Comparison of ENCODE assay signal across 13 cellular contexts in genomic region chr10:21184216-21184615, GRCh38.
DNase-seq lines count a peak whose midpoint lies in the region; ATAC-seq and TF ChIP-seq lines count a peak whose summit lies in the region.
"Had no signal": no experiment of that assay in that cellular context is flagged by ENCODE, and none has a peak within 500 bp of the region (broad histone marks: within the 10 kb centered on the region; RNA-seq: fewer than 3 reads in every experiment).

No MANE protein-coding gene starts in this region.

- H3K4me3 ChIP-seq in fibroblast of villous mesenchyme (ENCODE audit: low read depth, low read length): no peak overlapping the region
- H3K4me3 ChIP-seq: testis had no signal

- H3K4me1 Mint-ChIP-seq in activated naive CD8-positive, alpha-beta T cell treated with anti-CD3 and anti-CD28 coated beads, Interleukin-2, amount 50 U/mL, for 24 hours: no peaks in the 10 kb centered on the region
- H3K4me1 Mint-ChIP-seq: activated B cell treated with CpG ODN at 0.5 μM for 24 hours had no signal

- peak; percentile 6 for DNase-seq in NCI-H1436 (lab: John Stamatoyannopoulos, UW)
- no peak for DNase-seq in NCI-H1436 treated with DMSO at 0.1 percent for 48 hours (lab: John Stamatoyannopoulos, UW)
- DNase-seq in SHP77 (lab: John Stamatoyannopoulos, UW): peak; percentile 19 to 41
- peak; percentile 6 for DNase-seq in fibroblast of villous mesenchyme (ENCODE audit: low read depth)
- DNase-seq in effector CD4-positive, alpha-beta T cell: no peak
- no peak for DNase-seq in activated naive CD8-positive, alpha-beta T cell treated with anti-CD3 and anti-CD28 coated beads, Interleukin-2, amount 50 U/mL, for 24 hours
- DNase-seq: ACHN, activated B cell treated with CpG ODN at 0.5 μM for 24 hours, amygdala, HFFc6, testis had no signal

- no peak for TF ChIP-seq CTCF in fibroblast of villous mesenchyme (IDR thresholded peaks at IDR 0.05; ENCODE audit: insufficient read depth, low read depth, low read length)

- no peak for ATAC-seq in GM21515 (IDR thresholded peaks at IDR 0.05; ENCODE audit: unreplicated experiment)
- no peak for ATAC-seq in activated naive CD8-positive, alpha-beta T cell treated with anti-CD3 and anti-CD28 coated beads, Interleukin-2, amount 50 U/mL, for 24 hours
- no peak for ATAC-seq in GM21423 (IDR thresholded peaks at IDR 0.05; ENCODE audit: unreplicated experiment)

- H3K27me3 Mint-ChIP-seq in activated naive CD8-positive, alpha-beta T cell treated with anti-CD3 and anti-CD28 coated beads, Interleukin-2, amount 50 U/mL, for 24 hours: no peaks in the 10 kb centered on the region
- H3K27me3 Mint-ChIP-seq: activated B cell treated with CpG ODN at 0.5 μM for 24 hours had no signal

- peaks cover 4% of the 10 kb centered on the region for H3K9me3 Mint-ChIP-seq in activated naive CD8-positive, alpha-beta T cell treated with anti-CD3 and anti-CD28 coated beads, Interleukin-2, amount 50 U/mL, for 24 hours
- H3K9me3 Mint-ChIP-seq: HFFc6 had no signal

- no peaks in the 10 kb centered on the region for H3K36me3 Mint-ChIP-seq in activated naive CD8-positive, alpha-beta T cell treated with anti-CD3 and anti-CD28 coated beads, Interleukin-2, amount 50 U/mL, for 24 hours (ENCODE audit: low read depth)

- H3K27ac Mint-ChIP-seq in activated naive CD8-positive, alpha-beta T cell treated with anti-CD3 and anti-CD28 coated beads, Interleukin-2, amount 50 U/mL, for 24 hours: no peak overlapping the region
- H3K27ac Mint-ChIP-seq: activated B cell treated with CpG ODN at 0.5 μM for 24 hours, HFFc6 had no signal

- no peak overlapping the region for H3K4me3 Mint-ChIP-seq in activated naive CD8-positive, alpha-beta T cell treated with anti-CD3 and anti-CD28 coated beads, Interleukin-2, amount 50 U/mL, for 24 hours
- H3K4me3 Mint-ChIP-seq: activated B cell treated with CpG ODN at 0.5 μM for 24 hours, HFFc6 had no signal

Comparison
In these comparisons a context has a peak if more than half of its experiments do, and no peak if none do; other contexts are left out.
1. DNase-seq: peak in NCI-H1436 (single experiment), SHP77 (2 of 2) and fibroblast of villous mesenchyme (single experiment); none in NCI-H1436 treated with DMSO at 0.1 percent for 48 hours (single experiment), effector CD4-positive, alpha-beta T cell (single experiment) and activated naive CD8-positive, alpha-beta T cell treated with anti-CD3 and anti-CD28 coated beads, Interleukin-2, amount 50 U/mL, for 24 hours (single experiment).